21 cellular contexts compared by ENCODE assay signal in the genomic region with DNA sequence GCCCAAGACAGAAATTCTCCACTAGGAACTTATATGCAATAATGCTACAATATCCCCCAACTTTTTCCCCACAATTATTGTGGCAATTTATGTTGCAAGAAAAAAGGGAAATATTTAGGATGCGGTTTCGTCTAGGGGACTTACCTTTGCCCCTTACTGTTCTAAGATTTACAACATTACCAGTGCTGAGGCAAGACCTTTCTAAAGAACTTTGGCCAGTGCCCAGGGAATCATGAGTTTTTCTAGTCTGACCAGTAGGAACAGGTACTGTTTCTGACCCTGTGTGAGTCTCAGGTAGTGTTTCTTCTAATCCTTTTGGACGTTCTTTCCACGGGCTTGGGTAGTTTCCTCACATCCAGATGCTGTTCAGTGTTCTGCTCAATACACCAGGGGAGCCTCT.
"Had no signal": no experiment of that assay in that cellular context is flagged by ENCODE, and none has a peak within 500 bp of the region (broad histone marks: within the 10 kb centered on the region; RNA-seq: fewer than 3 reads in every experiment).

No MANE protein-coding gene starts in this region.

- H3K9me3 ChIP-seq: MG63, SK-N-SH had no signal

- H3K27ac ChIP-seq: HL-60, RWPE1 had no signal

- H3K9ac ChIP-seq: SK-N-SH had no signal

- H3K4me2 ChIP-seq: SK-N-SH had no signal

- H3K9me2 ChIP-seq: SK-N-SH had no signal

- DNase-seq: KBM-7, MG63, NCI-H1092 treated with DMSO at 0.1 percent for 48 hours, NCI-H1436, NCI-H187, NCI-H2029, NCI-H2081 treated with DMSO at 0.1 percent for 48 hours, NCI-H2171, NCI-H226, NCI-H446, NCI-H510A, NCI-H524 treated with DMSO at 0.1 percent for 48 hours, NCI-H69, NCI-H774, SHP77, SK-N-SH, SW 1271 had no signal

- H3K4me3 ChIP-seq: MG63 had no signal

- FAIRE-seq: HTR-8/SVneo, RCC 7860 had no signal

- H3K36me3 ChIP-seq: MG63 had no signal
